ENCODE assay signal across 20 cellular contexts in genomic region chr3:79367066-79367465, GRCh38.
A peak's percentile ranks its signal among the peaks of the same experiment; 100 is the strongest.
DNase-seq lines count a peak whose midpoint lies in the region; FAIRE-seq and TF ChIP-seq lines count a peak whose summit lies in the region.
"Had no signal": no experiment of that assay in that cellular context is flagged by ENCODE, and none has a peak within 500 bp of the region (broad histone marks: within the 10 kb centered on the region; RNA-seq: fewer than 3 reads in every experiment).

No MANE protein-coding gene starts in this region.

- intact Hi-C loops in PC-9 (cut with micrococcal nuclease; ENCODE audit: unreplicated experiment): no loop called here

- peak overlapping the region; percentile 61 for H3K4me2 ChIP-seq in osteoblast (ENCODE audit: insufficient read depth, low read length)
- no peak overlapping the region for H3K4me2 ChIP-seq in PC-9

- H3K79me2 ChIP-seq in osteoblast (ENCODE audit: insufficient read depth, low read length) (no peaks in the 10 kb centered on the region), PC-9 (ENCODE audit: low read depth) (no peaks in the 10 kb centered on the region)

- H3K4me3 ChIP-seq in epithelial cell of esophagus (ENCODE audit: low read length): no peak overlapping the region
- no peak overlapping the region for H3K4me3 ChIP-seq in osteoblast (ENCODE audit: insufficient read depth, low read length)
- H3K4me3 ChIP-seq in PC-9: no peak overlapping the region
- H3K4me3 ChIP-seq: cardiac muscle cell, heart left ventricle had no signal

- in situ Hi-C loops in G401 (cut with HindIII; ENCODE audit: low sequenced_read_pairs): no loop called here

- no peaks in the 10 kb centered on the region for H3K9me2 ChIP-seq in PC-9 (ENCODE audit: insufficient read depth)

- no peaks in the 10 kb centered on the region for H3F3A ChIP-seq in PC-9 (ENCODE audit: insufficient read depth, low read depth)

- peak; percentile 75 for FAIRE-seq in RCC 7860 (lab: Jason Lieb, UNC)
- FAIRE-seq: kidney, urothelium cell line had no signal

- H3K4me1 ChIP-seq in osteoblast (ENCODE audit: insufficient read depth, low read length) (peaks cover 20% of the 10 kb centered on the region), PC-9 (replicated peaks; ENCODE audit: insufficient read depth) (no peaks in the 10 kb centered on the region)
- H3K4me1 ChIP-seq: heart left ventricle had no signal

- no peaks in the 10 kb centered on the region for H4K20me1 ChIP-seq in osteoblast (ENCODE audit: insufficient read depth, low read length)
- H4K20me1 ChIP-seq in PC-9 (ENCODE audit: insufficient read depth): no peaks in the 10 kb centered on the region

- H2AFZ ChIP-seq in osteoblast (ENCODE audit: low read length) (no peak overlapping the region), PC-9 (no peak overlapping the region)

- TF ChIP-seq CTCF in epithelial cell of esophagus (IDR thresholded peaks at IDR 0.05; ENCODE audit: insufficient read depth, low read depth, low read length, missing control alignments): no peak
- no peak for TF ChIP-seq CTCF in osteoblast (IDR thresholded peaks at IDR 0.05; ENCODE audit: extremely low read depth, low read depth, low read length)
- TF ChIP-seq CTCF in PC-9 (conservative IDR thresholded peaks at IDR 0.05): no peak

- H3K27me3 ChIP-seq in osteoblast (ENCODE audit: insufficient read depth, low read length) (no peaks in the 10 kb centered on the region), PC-9 (ENCODE audit: insufficient read depth, low read depth) (no peaks in the 10 kb centered on the region)
- H3K27me3 ChIP-seq: cardiac muscle cell, heart left ventricle had no signal

- CTCF ChIA-PET in PC-9 (lab: Charles Lee): no interaction called here

- no TSS peak for BruUV-seq in PC-9 (replicated peaks; lab: Mats Ljungman, UMichigan)

- H3K27ac ChIP-seq in osteoblast (ENCODE audit: low read depth, low read length) (peak overlapping the region; percentile 77), PC-9 (no peak overlapping the region)
- H3K27ac ChIP-seq: C4-2B, cardiac muscle cell, heart left ventricle had no signal

- H3K9me3 ChIP-seq in osteoblast (ENCODE audit: low read depth, low read length): no peaks in the 10 kb centered on the region
- no peaks in the 10 kb centered on the region for H3K9me3 ChIP-seq in PC-9 (ENCODE audit: insufficient read depth, low read depth)
- H3K9me3 ChIP-seq: heart left ventricle had no signal

- POLR2A ChIA-PET in PC-9 (lab: Charles Lee; ENCODE audit: unreplicated experiment): interaction anchor here (0.7 kb wide), 1 partner anchor 1635 kb away, joined by 3 read pairs; no protein-coding TSS in a partner anchor

- H3K36me3 ChIP-seq in osteoblast (ENCODE audit: insufficient read depth, low read length) (no peaks in the 10 kb centered on the region), PC-9 (ENCODE audit: low read depth) (no peaks in the 10 kb centered on the region)
- H3K36me3 ChIP-seq: cardiac muscle cell, heart left ventricle had no signal

- DNase-seq in EL: peak; percentile 80
- DNase-seq in RCC 7860 (ENCODE audit: low spot score): peak; percentile 67
- DNase-seq in epithelial cell of esophagus (ENCODE audit: low read depth): peak; percentile 67
- no peak for DNase-seq in osteoblast (ENCODE audit: insufficient read length, low spot score, missing footprints)
- no peak for DNase-seq in DMS53 (lab: John Stamatoyannopoulos, UW)
- DNase-seq in NCI-H2196 treated with DMSO at 0.1 percent for 48 hours (lab: John Stamatoyannopoulos, UW; ENCODE audit: unreplicated experiment): no peak
- DNase-seq in PC-9: no peak
- DNase-seq in G401 (ENCODE audit: low spot score): no peak
- DNase-seq: activated B cell treated with CpG ODN at 0.5 μM for 24 hours; activated naive CD4-positive, alpha-beta T cell treated with Interleukin-2 at 50 U/mL for 16 hours; heart left ventricle; kidney; midbrain; NCI-H1930; NCI-H526 treated with DMSO at 0.1 percent for 48 hours; occipital lobe; stimulated activated naive CD4-positive, alpha-beta T cell treated with Interleukin-2 at 50 U/mL for 16 hours had no signal

Comparison
In these comparisons a context has a peak if more than half of its experiments do, and no peak if none do; other contexts are left out.
1. DNase-seq: peak in EL (single experiment), RCC 7860 (single experiment) and epithelial cell of esophagus (single experiment); none in osteoblast (single experiment), DMS53 (single experiment), NCI-H2196 treated with DMSO at 0.1 percent for 48 hours (single experiment), PC-9 (0 of 2) and G401 (single experiment).